In genomic region chr5:151171521-151171920, GRCh38 we compare ENCODE assay signal across 20 cellular contexts. TPM values are rescaled to one million over a fixed set of nuclear protein-coding genes. Genes with fewer than 3 reads are reported as not detected.
DNase-seq lines count a peak whose midpoint lies in the region; ATAC-seq and TF ChIP-seq lines count a peak whose summit lies in the region.
"Had no signal": no experiment of that assay in that cellular context is flagged by ENCODE, and none has a peak within 500 bp of the region (broad histone marks: within the 10 kb centered on the region; RNA-seq: fewer than 3 reads in every experiment).

No MANE protein-coding gene starts in this region.

- ATAC-seq in CD4-positive, CD25-positive, alpha-beta regulatory T cell (ENCODE audit: low read depth in 2 of 2) = no peak
- ATAC-seq in naive thymus-derived CD4-positive, alpha-beta T cell = peak; percentile 32
- ATAC-seq in PC-3 (no peak), HG03460 (IDR thresholded peaks at IDR 0.05; ENCODE audit: unreplicated experiment) (no peak), GM21367 (IDR thresholded peaks at IDR 0.05; ENCODE audit: unreplicated experiment) (no peak)

- POLR2A ChIA-PET in naive thymus-derived CD4-positive, alpha-beta T cell (lab: Charles Lee) = interaction anchor here (0.6 to 33.3 kb wide), 2 partner anchors 36 to 41 kb away, joined by 3 to 760 read pairs; no protein-coding TSS in a partner anchor
- POLR2A ChIA-PET in PC-3 (lab: Charles Lee; ENCODE audit: unreplicated experiment) = no interaction called here

- no peak overlapping the region for H3K27ac ChIP-seq in CD4-positive, CD25-positive, alpha-beta regulatory T cell (ENCODE audit: insufficient read depth, low read length, poor library complexity, severe bottlenecking)
- H3K27ac ChIP-seq in HL-60 (replicated peaks) (0 out of 2 replicates have a peak overlapping the region, but pooled peaks have one; percentile 25), PC-3 (ENCODE audit: low read length) (no peak overlapping the region)
- no peak overlapping the region for H3K27ac ChIP-seq in naive thymus-derived CD4-positive, alpha-beta T cell (ENCODE audit: low read depth, low read length)
- H3K27ac ChIP-seq: breast epithelium, thoracic aorta had no signal

- peaks cover 3% of the 10 kb centered on the region for H3K36me3 ChIP-seq in CD4-positive, CD25-positive, alpha-beta regulatory T cell (ENCODE audit: control insufficient read depth, insufficient read depth, low read length)
- H3K36me3 ChIP-seq in naive thymus-derived CD4-positive, alpha-beta T cell (ENCODE audit: control insufficient read depth in 2 of 3, insufficient read depth in 3 of 3, low read length in 3 of 3) = peaks cover 0 to 3% (median 0%) of the 10 kb centered on the region in 3 experiments
- H3K36me3 ChIP-seq in PC-3 (ENCODE audit: low read depth, low read length) = no peaks in the 10 kb centered on the region
- H3K36me3 ChIP-seq: breast epithelium, thoracic aorta had no signal

- H3K9me3 Mint-ChIP-seq in CD4-positive, CD25-positive, alpha-beta regulatory T cell = no peaks in the 10 kb centered on the region
- H3K9me3 Mint-ChIP-seq in naive thymus-derived CD4-positive, alpha-beta T cell = peaks cover 0 to 4% (median 0%) of the 10 kb centered on the region in 11 donors
- H3K9me3 Mint-ChIP-seq: memory B cell had no signal

- no peaks in the 10 kb centered on the region for H3K9me2 ChIP-seq in PC-3 (replicated peaks; ENCODE audit: low read length)

- CTCF ChIA-PET in naive thymus-derived CD4-positive, alpha-beta T cell (lab: Charles Lee) = interaction anchor here (0.9 to 13.8 kb wide), 3 partner anchors 45 to 120 kb away, joined by 3 to 403 read pairs (median 4); no protein-coding TSS in a partner anchor
- CTCF ChIA-PET in PC-3 (lab: Charles Lee) = no interaction called here

- no peaks in the 10 kb centered on the region for H3K27me3 ChIP-seq in CD4-positive, CD25-positive, alpha-beta regulatory T cell (ENCODE audit: control insufficient read depth, insufficient read depth, low read length)
- H3K27me3 ChIP-seq in HL-60 (ENCODE audit: insufficient read depth, poor library complexity, severe bottlenecking) (no peaks in the 10 kb centered on the region), PC-3 (ENCODE audit: low read length) (no peaks in the 10 kb centered on the region)
- H3K27me3 ChIP-seq in naive thymus-derived CD4-positive, alpha-beta T cell (ENCODE audit: control insufficient read depth in 2 of 2, insufficient read depth in 2 of 2, low read length in 2 of 2) = no peaks in the 10 kb centered on the region
- H3K27me3 ChIP-seq: breast epithelium had no signal

- H3K27me3 Mint-ChIP-seq in CD4-positive, CD25-positive, alpha-beta regulatory T cell = no peaks in the 10 kb centered on the region
- no peaks in the 10 kb centered on the region for H3K27me3 Mint-ChIP-seq in naive thymus-derived CD4-positive, alpha-beta T cell
- H3K27me3 Mint-ChIP-seq: memory B cell had no signal

- intact Hi-C loops in naive thymus-derived CD4-positive, alpha-beta T cell (cut with micrococcal nuclease) = loop anchor here in 1 of 2 donors (5.0 kb wide), 1 partner anchor 66 kb away; no protein-coding TSS in a partner anchor
- intact Hi-C loops in PC-3 (cut with micrococcal nuclease) = no loop called here

- no peak overlapping the region for H3K4me2 ChIP-seq in PC-3 (ENCODE audit: low read length)

- no TSS peak for BruUV-seq in PC-3 (replicated peaks; lab: Mats Ljungman, UMichigan)

- no peaks in the 10 kb centered on the region for H3K9me3 ChIP-seq in CD4-positive, CD25-positive, alpha-beta regulatory T cell (ENCODE audit: control insufficient read depth in 2 of 2, low read length in 2 of 2)
- no peaks in the 10 kb centered on the region for H3K9me3 ChIP-seq in naive thymus-derived CD4-positive, alpha-beta T cell (ENCODE audit: control insufficient read depth in 2 of 3, low read length in 3 of 3)
- H3K9me3 ChIP-seq in PC-3 (ENCODE audit: low read length) = no peaks in the 10 kb centered on the region
- H3K9me3 ChIP-seq: breast epithelium, thoracic aorta had no signal

- peaks cover 6% of the 10 kb centered on the region for H3K36me3 Mint-ChIP-seq in CD4-positive, CD25-positive, alpha-beta regulatory T cell
- peaks cover 0 to 8% (median 6%) of the 10 kb centered on the region in 5 donors for H3K36me3 Mint-ChIP-seq in naive thymus-derived CD4-positive, alpha-beta T cell

- peaks cover 8% of the 10 kb centered on the region for H3K4me1 ChIP-seq in CD4-positive, CD25-positive, alpha-beta regulatory T cell (ENCODE audit: control insufficient read depth, insufficient read depth, low read length, poor library complexity, severe bottlenecking)
- peaks cover 0 to 6% of the 10 kb centered on the region in 2 donors for H3K4me1 ChIP-seq in naive thymus-derived CD4-positive, alpha-beta T cell (ENCODE audit: control insufficient read depth in 2 of 2, insufficient read depth in 2 of 2, low read length in 2 of 2)
- H3K4me1 ChIP-seq in PC-3 (ENCODE audit: insufficient read depth, low read length) = no peaks in the 10 kb centered on the region
- H3K4me1 ChIP-seq: breast epithelium had no signal

- H2AFZ ChIP-seq in PC-3 (ENCODE audit: low read length) = no peak overlapping the region

- H3K4me3 Mint-ChIP-seq in CD4-positive, CD25-positive, alpha-beta regulatory T cell = peak overlapping the region in 1 of 4 donors; percentile 15
- no peak overlapping the region for H3K4me3 Mint-ChIP-seq in naive thymus-derived CD4-positive, alpha-beta T cell
- H3K4me3 Mint-ChIP-seq: memory B cell had no signal

- no peak for TF ChIP-seq CTCF in HL-60 (IDR thresholded peaks at IDR 0.05; ENCODE audit: insufficient read depth, low read length)
- TF ChIP-seq CTCF in PC-3 (conservative IDR thresholded peaks at IDR 0.05; ENCODE audit: low read depth, low read length) = no peak

- H3K9ac ChIP-seq in PC-3 (ENCODE audit: low read length) = no peak overlapping the region

- no peak overlapping the region for H3K4me3 ChIP-seq in CD4-positive, CD25-positive, alpha-beta regulatory T cell (ENCODE audit: low read depth, low read length)
- H3K4me3 ChIP-seq in HL-60 (replicated peaks; ENCODE audit: insufficient read depth, low read length) = no peak overlapping the region
- H3K4me3 ChIP-seq in naive thymus-derived CD4-positive, alpha-beta T cell (ENCODE audit: low read length) = no peak overlapping the region
- no peak overlapping the region for H3K4me3 ChIP-seq in PC-3 (ENCODE audit: low read length)
- H3K4me3 ChIP-seq: breast epithelium, thoracic aorta had no signal

- no peaks in the 10 kb centered on the region for H3F3A ChIP-seq in PC-3 (ENCODE audit: low read length, unreplicated experiment)

- peaks cover 14 to 34% (median 23%) of the 10 kb centered on the region in 4 donors for H3K4me1 Mint-ChIP-seq in CD4-positive, CD25-positive, alpha-beta regulatory T cell
- peaks cover 13 to 41% (median 30%) of the 10 kb centered on the region in 7 donors for H3K4me1 Mint-ChIP-seq in naive thymus-derived CD4-positive, alpha-beta T cell

- peak overlapping the region; percentile 49 to 85 (median 82) for H3K27ac Mint-ChIP-seq in CD4-positive, CD25-positive, alpha-beta regulatory T cell
- peak overlapping the region in 8 of 9 donors; percentile 16 to 84 (median 64) for H3K27ac Mint-ChIP-seq in naive thymus-derived CD4-positive, alpha-beta T cell

- no peak for DNase-seq in CD4-positive, CD25-positive, alpha-beta regulatory T cell
- DNase-seq in HL-60 (ENCODE audit: low read depth in 1 of 2, low spot score in 1 of 2) (peak; percentile 69 to 85), SKM-1 (lab: John Stamatoyannopoulos, UW; ENCODE audit: unreplicated experiment) (peak; percentile 28), PC-3 (no peak)
- no peak for DNase-seq in naive thymus-derived CD4-positive, alpha-beta T cell
- DNase-seq: activated CD4-positive, alpha-beta T cell treated with anti-CD3 and anti-CD28 coated beads for 4 hours; activated gamma-delta T cell; Calu3; cortex of kidney; NCI-H1417; NCI-H2107; NCI-H510A; NK-92 treated with Interleukin-12 subunit alpha and Interleukin-12 subunit beta, amount 100 ng/mL, for 24 hours; stimulated activated CD4-positive, alpha-beta T cell treated with anti-CD3 and anti-CD28 coated beads, Interleukin-4, amount 100 ng/mL, for 1 hour; stimulated activated naive CD4-positive, alpha-beta T cell treated with Interleukin-2 at 50 U/mL for 16 hours had no signal

- H4K20me1 ChIP-seq in PC-3 (ENCODE audit: low read length) = no peaks in the 10 kb centered on the region

- H3K79me2 ChIP-seq in PC-3 (ENCODE audit: low read length) = no peaks in the 10 kb centered on the region

RNA-seq across cellular contexts. Expression of gene ANXA6, which starts 13.9 kb away (rescaled TPM):
- total RNA-seq in CD4-positive, CD25-positive, alpha-beta regulatory T cell = 364 TPM
- polyA plus RNA-seq in CD4-positive, CD25-positive, alpha-beta regulatory T cell = 100 to 1,000 TPM; 171 to 329 (median 244) TPM
- 100 to 1,000 TPM; 212 to 512 (median 272) TPM for total RNA-seq in naive thymus-derived CD4-positive, alpha-beta T cell
- 100 to 1,000 TPM; 272 to 295 TPM for polyA plus RNA-seq in naive thymus-derived CD4-positive, alpha-beta T cell
- 122 and 131 TPM in 2 replicates for total RNA-seq in PC-3 (2014; rRNA removed)

RNA-seq across cellular contexts. Expression of gene CCDC69, which starts 52.4 kb away (rescaled TPM):
- total RNA-seq in CD4-positive, CD25-positive, alpha-beta regulatory T cell = 104 TPM
- 10 to 100 TPM; 78.2 to 97.0 (median 87.7) TPM for polyA plus RNA-seq in CD4-positive, CD25-positive, alpha-beta regulatory T cell
- 100 to 1,000 TPM in 1 of 5 experiments, 10 to 100 TPM in 4; 63.6 to 104 (median 94.1) TPM for total RNA-seq in naive thymus-derived CD4-positive, alpha-beta T cell
- polyA plus RNA-seq in naive thymus-derived CD4-positive, alpha-beta T cell = 100 to 1,000 TPM in 1 of 2 donors, 10 to 100 TPM in 1; 70.4 to 112 TPM
- 19.2 and 26.4 TPM in 2 replicates for total RNA-seq in PC-3 (2014; rRNA removed)

Comparison
In these comparisons a context has a peak if more than half of its experiments do, and no peak if none do; other contexts are left out.
1. DNase-seq: peak in HL-60 (2 of 2) and SKM-1 (single experiment); none in CD4-positive, CD25-positive, alpha-beta regulatory T cell (0 of 3), naive thymus-derived CD4-positive, alpha-beta T cell (0 of 9) and PC-3 (single experiment).